In the genomic region with DNA sequence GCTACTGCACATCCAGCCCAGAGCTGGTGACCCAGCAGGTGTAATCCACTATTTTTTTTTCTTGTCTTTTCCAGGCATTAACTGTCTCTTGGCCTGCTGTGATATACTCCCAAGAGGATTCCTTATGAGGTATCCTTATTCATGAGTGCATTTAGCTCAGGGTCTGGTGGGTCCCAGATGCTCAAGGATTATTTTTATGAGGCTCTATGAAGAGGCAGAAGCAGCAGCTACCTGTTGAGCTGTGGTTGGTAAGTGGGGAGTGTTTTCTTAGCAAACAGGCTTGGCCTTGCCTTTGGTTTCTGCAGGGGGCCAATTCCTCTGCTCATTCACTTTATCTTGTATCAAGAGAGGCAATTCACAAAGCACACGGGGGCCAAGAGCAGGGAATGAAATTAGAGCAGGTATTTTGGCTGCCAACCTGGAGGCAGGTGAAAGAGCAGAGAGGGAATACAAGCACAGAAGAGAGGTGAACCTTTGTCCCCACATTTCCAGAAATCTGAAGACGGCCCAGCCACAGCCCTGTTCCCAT, we compare ENCODE assay signal across 1 cellular context.
TF ChIP-seq lines count a peak whose summit lies in the region.

No MANE protein-coding gene starts in this region.

TF ChIP-seq in GM23338, 12 proteins besides CTCF, POLR2A, EP300 and RAD21 (continued from another document):
- TF ChIP-seq, protein P1, sequence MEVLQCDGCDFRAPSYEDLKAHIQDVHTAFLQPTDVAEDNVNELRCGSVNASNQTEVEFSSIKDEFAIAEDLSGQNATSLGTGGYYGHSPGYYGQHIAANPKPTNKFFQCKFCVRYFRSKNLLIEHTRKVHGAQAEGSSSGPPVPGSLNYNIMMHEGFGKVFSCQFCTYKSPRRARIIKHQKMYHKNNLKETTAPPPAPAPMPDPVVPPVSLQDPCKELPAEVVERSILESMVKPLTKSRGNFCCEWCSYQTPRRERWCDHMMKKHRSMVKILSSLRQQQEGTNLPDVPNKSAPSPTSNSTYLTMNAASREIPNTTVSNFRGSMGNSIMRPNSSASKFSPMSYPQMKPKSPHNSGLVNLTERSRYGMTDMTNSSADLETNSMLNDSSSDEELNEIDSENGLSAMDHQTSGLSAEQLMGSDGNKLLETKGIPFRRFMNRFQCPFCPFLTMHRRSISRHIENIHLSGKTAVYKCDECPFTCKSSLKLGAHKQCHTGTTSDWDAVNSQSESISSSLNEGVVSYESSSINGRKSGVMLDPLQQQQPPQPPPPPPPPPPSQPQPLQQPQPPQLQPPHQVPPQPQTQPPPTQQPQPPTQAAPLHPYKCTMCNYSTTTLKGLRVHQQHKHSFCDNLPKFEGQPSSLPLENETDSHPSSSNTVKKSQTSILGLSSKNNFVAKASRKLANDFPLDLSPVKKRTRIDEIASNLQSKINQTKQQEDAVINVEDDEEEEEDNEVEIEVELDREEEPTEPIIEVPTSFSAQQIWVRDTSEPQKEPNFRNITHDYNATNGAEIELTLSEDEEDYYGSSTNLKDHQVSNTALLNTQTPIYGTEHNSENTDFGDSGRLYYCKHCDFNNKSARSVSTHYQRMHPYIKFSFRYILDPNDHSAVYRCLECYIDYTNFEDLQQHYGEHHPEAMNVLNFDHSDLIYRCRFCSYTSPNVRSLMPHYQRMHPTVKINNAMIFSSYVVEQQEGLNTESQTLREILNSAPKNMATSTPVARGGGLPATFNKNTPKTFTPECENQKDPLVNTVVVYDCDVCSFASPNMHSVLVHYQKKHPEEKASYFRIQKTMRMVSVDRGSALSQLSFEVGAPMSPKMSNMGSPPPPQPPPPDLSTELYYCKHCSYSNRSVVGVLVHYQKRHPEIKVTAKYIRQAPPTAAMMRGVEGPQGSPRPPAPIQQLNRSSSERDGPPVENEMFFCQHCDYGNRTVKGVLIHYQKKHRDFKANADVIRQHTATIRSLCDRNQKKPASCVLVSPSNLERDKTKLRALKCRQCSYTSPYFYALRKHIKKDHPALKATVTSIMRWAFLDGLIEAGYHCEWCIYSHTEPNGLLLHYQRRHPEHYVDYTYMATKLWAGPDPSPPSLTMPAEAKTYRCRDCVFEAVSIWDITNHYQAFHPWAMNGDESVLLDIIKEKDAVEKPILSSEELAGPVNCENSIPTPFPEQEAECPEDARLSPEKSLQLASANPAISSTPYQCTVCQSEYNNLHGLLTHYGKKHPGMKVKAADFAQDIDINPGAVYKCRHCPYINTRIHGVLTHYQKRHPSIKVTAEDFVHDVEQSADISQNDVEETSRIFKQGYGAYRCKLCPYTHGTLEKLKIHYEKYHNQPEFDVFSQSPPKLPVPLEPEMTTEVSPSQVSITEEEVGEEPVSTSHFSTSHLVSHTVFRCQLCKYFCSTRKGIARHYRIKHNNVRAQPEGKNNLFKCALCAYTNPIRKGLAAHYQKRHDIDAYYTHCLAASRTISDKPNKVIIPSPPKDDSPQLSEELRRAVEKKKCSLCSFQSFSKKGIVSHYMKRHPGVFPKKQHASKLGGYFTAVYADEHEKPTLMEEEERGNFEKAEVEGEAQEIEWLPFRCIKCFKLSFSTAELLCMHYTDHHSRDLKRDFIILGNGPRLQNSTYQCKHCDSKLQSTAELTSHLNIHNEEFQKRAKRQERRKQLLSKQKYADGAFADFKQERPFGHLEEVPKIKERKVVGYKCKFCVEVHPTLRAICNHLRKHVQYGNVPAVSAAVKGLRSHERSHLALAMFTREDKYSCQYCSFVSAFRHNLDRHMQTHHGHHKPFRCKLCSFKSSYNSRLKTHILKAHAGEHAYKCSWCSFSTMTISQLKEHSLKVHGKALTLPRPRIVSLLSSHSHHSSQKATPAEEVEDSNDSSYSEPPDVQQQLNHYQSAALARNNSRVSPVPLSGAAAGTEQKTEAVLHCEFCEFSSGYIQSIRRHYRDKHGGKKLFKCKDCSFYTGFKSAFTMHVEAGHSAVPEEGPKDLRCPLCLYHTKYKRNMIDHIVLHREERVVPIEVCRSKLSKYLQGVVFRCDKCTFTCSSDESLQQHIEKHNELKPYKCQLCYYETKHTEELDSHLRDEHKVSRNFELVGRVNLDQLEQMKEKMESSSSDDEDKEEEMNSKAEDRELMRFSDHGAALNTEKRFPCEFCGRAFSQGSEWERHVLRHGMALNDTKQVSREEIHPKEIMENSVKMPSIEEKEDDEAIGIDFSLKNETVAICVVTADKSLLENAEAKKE (CRISPR knock-in tag; IDR thresholded peaks at IDR 0.05), result no peak
- no peak for TF ChIP-seq EZH2 (IDR thresholded peaks at IDR 0.05; ENCODE audit: low read depth, unreplicated experiment)
- TF ChIP-seq ZNF114 (CRISPR knock-in tag; IDR thresholded peaks at IDR 0.05), result no peak
- no peak for TF ChIP-seq POLR2AphosphoS5 (IDR thresholded peaks at IDR 0.05; ENCODE audit: low read depth)
- no peak for TF ChIP-seq STAT1 (IDR thresholded peaks at IDR 0.05; ENCODE audit: unreplicated experiment)
- TF ChIP-seq, protein P2, sequence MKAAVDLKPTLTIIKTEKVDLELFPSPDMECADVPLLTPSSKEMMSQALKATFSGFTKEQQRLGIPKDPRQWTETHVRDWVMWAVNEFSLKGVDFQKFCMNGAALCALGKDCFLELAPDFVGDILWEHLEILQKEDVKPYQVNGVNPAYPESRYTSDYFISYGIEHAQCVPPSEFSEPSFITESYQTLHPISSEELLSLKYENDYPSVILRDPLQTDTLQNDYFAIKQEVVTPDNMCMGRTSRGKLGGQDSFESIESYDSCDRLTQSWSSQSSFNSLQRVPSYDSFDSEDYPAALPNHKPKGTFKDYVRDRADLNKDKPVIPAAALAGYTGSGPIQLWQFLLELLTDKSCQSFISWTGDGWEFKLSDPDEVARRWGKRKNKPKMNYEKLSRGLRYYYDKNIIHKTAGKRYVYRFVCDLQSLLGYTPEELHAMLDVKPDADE (IDR thresholded peaks at IDR 0.05), result no peak
- TF ChIP-seq CREB1 (CRISPR knock-in tag; IDR thresholded peaks at IDR 0.05; ENCODE audit: low read depth), result no peak
